Comparison of ENCODE assay signal across 8 cellular contexts in the genomic region with DNA sequence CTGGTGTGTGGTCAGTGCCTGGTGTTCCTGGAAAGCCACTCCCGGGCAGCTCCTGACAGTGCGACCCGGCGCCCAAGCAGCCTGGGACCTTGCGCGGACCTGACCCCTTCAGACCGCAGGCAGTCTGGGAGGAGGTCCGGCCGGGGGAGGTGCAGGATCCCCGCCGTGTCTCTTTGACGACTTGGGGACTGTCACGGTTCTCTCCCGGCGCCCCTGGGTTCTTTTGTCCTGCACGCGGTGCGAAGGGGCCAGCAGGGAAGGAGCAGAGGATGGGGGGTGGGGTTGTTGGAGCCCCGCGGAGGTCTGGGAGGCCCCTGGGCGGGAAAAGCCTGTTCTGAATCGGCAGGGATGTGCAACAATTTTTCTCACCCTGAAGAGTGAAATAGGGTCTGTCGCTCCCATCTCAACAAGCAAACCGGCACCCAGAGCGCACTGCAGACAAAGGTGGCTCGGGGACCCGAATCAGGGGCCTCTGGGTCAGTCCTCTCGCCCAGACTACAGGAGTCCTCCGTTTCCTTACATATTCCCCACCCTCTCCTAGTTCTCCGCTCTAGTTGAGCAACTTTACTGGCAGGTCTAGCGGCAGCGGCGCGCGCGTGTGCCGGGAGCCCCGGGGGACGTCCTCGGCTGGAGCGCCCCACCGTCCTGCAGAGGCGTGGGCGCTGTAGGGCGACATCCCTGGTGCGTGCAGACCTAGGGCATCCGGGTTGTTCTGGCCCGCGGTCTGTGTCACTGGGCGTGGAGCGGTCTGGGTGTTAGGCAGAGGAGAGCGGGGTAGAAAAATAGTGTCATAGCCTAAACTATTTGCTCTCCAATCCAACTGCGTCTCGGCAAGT. TPM values are rescaled to one million over a fixed set of nuclear protein-coding genes. Genes with fewer than 3 reads are reported as not detected.
DNase-seq lines count a peak whose midpoint lies in the region; ATAC-seq, FAIRE-seq and TF ChIP-seq lines count a peak whose summit lies in the region.

No MANE protein-coding gene starts in this region.

- H3K36me3 Mint-ChIP-seq in CD4-positive, alpha-beta T cell (ENCODE audit: low read depth): no peaks in the 10 kb centered on the region
- H3K36me3 Mint-ChIP-seq in endothelial cell (ENCODE audit: low read depth, unreplicated experiment): no peaks in the 10 kb centered on the region

- intact Hi-C loops in CD4-positive, alpha-beta T cell (cut with DNase I, micrococcal nuclease): loop anchor here in 1 of 2 experiments (5.0 kb wide), 1 partner anchor 1120 kb away; no protein-coding TSS in a partner anchor
- intact Hi-C loops in mucosa of descending colon (cut with DNase I, micrococcal nuclease): no loop called here

- POLR2A ChIA-PET in CD4-positive, alpha-beta T cell (lab: Charles Lee): no interaction called here

- no peak for DNase-seq in CD4-positive, alpha-beta T cell
- peak; percentile 33 to 46 for DNase-seq in SW 1271 (lab: John Stamatoyannopoulos, UW)
- peak; percentile 58 for DNase-seq in endothelial cell (ENCODE audit: low spot score)
- DNase-seq in mucosa of descending colon: peak; percentile 7 to 50 (median 32)
- DNase-seq in urothelium cell line (ENCODE audit: low spot score): peak; percentile 23
- no peak for DNase-seq in putamen (ENCODE audit: low spot score)

- peaks cover 84% of the 10 kb centered on the region for H3K27me3 ChIP-seq in CD4-positive, alpha-beta T cell (ENCODE audit: control insufficient read depth, insufficient read depth, low read length)

- H3K36me3 ChIP-seq in mucosa of descending colon (ENCODE audit: low read depth): no peaks in the 10 kb centered on the region

- CTCF ChIA-PET in CD4-positive, alpha-beta T cell (lab: Charles Lee): no interaction called here

- H3K4me1 Mint-ChIP-seq in CD4-positive, alpha-beta T cell (ENCODE audit: low read depth): peaks cover 41% of the 10 kb centered on the region
- H3K4me1 Mint-ChIP-seq in endothelial cell (ENCODE audit: unreplicated experiment): peaks cover 33% of the 10 kb centered on the region

- H3K27ac ChIP-seq in CD4-positive, alpha-beta T cell (ENCODE audit: low read depth, low read length): no peak overlapping the region

- no peak for ATAC-seq in CD4-positive, alpha-beta T cell (ENCODE audit: poor library complexity)
- peak; percentile 33 for ATAC-seq in GM19043 (IDR thresholded peaks at IDR 0.05; ENCODE audit: low read depth, unreplicated experiment)
- peak; percentile 38 for ATAC-seq in HG03139 (IDR thresholded peaks at IDR 0.05; ENCODE audit: unreplicated experiment)
- peak; percentile 37 for ATAC-seq in mucosa of descending colon

- no peak for TF ChIP-seq CTCF in CD4-positive, alpha-beta T cell (IDR thresholded peaks at IDR 0.05)
- no peak for TF ChIP-seq CTCF in endothelial cell (IDR thresholded peaks at IDR 0.05; ENCODE audit: unreplicated experiment)
- no peak for TF ChIP-seq CTCF in mucosa of descending colon (IDR thresholded peaks at IDR 0.05)

- no peaks in the 10 kb centered on the region for H3K9me3 ChIP-seq in CD4-positive, alpha-beta T cell (ENCODE audit: control insufficient read depth, low read length)
- H3K9me3 ChIP-seq in mucosa of descending colon: no peaks in the 10 kb centered on the region

- peaks cover 93% of the 10 kb centered on the region for H3K27me3 Mint-ChIP-seq in CD4-positive, alpha-beta T cell
- peaks cover 10% of the 10 kb centered on the region for H3K27me3 Mint-ChIP-seq in endothelial cell (ENCODE audit: unreplicated experiment)

- peaks cover 17% of the 10 kb centered on the region for H3K4me1 ChIP-seq in mucosa of descending colon (ENCODE audit: low read depth)

- no peak overlapping the region for H3K4me3 ChIP-seq in mucosa of descending colon

- H3K9me3 Mint-ChIP-seq in CD4-positive, alpha-beta T cell: no peaks in the 10 kb centered on the region
- no peaks in the 10 kb centered on the region for H3K9me3 Mint-ChIP-seq in endothelial cell (ENCODE audit: unreplicated experiment)

- peak overlapping the region; percentile 84 for H3K4me3 Mint-ChIP-seq in CD4-positive, alpha-beta T cell
- peak overlapping the region; percentile 99 for H3K4me3 Mint-ChIP-seq in endothelial cell (ENCODE audit: unreplicated experiment)

- no peak overlapping the region for H3K27ac Mint-ChIP-seq in CD4-positive, alpha-beta T cell
- H3K27ac Mint-ChIP-seq in endothelial cell (ENCODE audit: unreplicated experiment): no peak overlapping the region

- FAIRE-seq in urothelium cell line (lab: Jason Lieb, UNC): no peak

RNA-seq across cellular contexts. Expression of gene VCAN, which starts 1.2 kb away (rescaled TPM):
- total RNA-seq in CD4-positive, alpha-beta T cell: 1 to 10 TPM; 6.4 to 7.1 TPM
- total RNA-seq in endothelial cell (ENCODE audit: unreplicated experiment): 203 TPM
- total RNA-seq in mucosa of descending colon: 10 to 100 TPM in 2 of 3 donors, 1 to 10 TPM in 1; 8.8 to 36.0 (median 20.5) TPM

Comparison
In these comparisons a context has a peak if more than half of its experiments do, and no peak if none do; other contexts are left out.
1. DNase-seq: peak in SW 1271 (2 of 2), endothelial cell (single experiment), mucosa of descending colon (3 of 3) and urothelium cell line (single experiment); none in CD4-positive, alpha-beta T cell (0 of 10) and putamen (single experiment).